In genomic region chr14:55582741-55583140, GRCh38 we compare ENCODE assay signal across 12 cellular contexts. TPM values are rescaled to one million over a fixed set of nuclear protein-coding genes. Genes with fewer than 3 reads are reported as not detected.
DNase-seq lines count a peak whose midpoint lies in the region; ATAC-seq and TF ChIP-seq lines count a peak whose summit lies in the region.
"Had no signal": no experiment of that assay in that cellular context is flagged by ENCODE, and none has a peak within 500 bp of the region (broad histone marks: within the 10 kb centered on the region; RNA-seq: fewer than 3 reads in every experiment).

No MANE protein-coding gene starts in this region.

- H3K9me3 ChIP-seq in PC-3 (ENCODE audit: low read length) (no peaks in the 10 kb centered on the region), gastrocnemius medialis (no peaks in the 10 kb centered on the region)
- H3K9me3 ChIP-seq: vagina had no signal

- peak overlapping the region; percentile 24 for H3K4me3 Mint-ChIP-seq in activated CD8-positive, alpha-beta T cell treated with anti-CD3 and anti-CD28 coated beads, Interleukin-2, amount 10 ng/mL, durations not matched to agents 7 days and 5 days
- H3K4me3 Mint-ChIP-seq in activated CD8-positive, alpha-beta T cell treated with anti-CD3 and anti-CD28 coated beads for 36 hours, result no peak overlapping the region

- peaks cover 66% of the 10 kb centered on the region for H4K20me1 ChIP-seq in PC-3 (ENCODE audit: low read length)

- H3K4me1 ChIP-seq in PC-3 (ENCODE audit: insufficient read depth, low read length) (peaks cover 64% of the 10 kb centered on the region), gastrocnemius medialis (peaks cover 73% of the 10 kb centered on the region in 2 donors)

- POLR2A ChIA-PET in activated CD8-positive, alpha-beta T cell treated with anti-CD3 and anti-CD28 coated beads, Interleukin-2, amount 10 ng/mL, durations not matched to agents 7 days and 5 days (lab: Charles Lee), result no interaction called here
- POLR2A ChIA-PET in activated CD8-positive, alpha-beta T cell treated with anti-CD3 and anti-CD28 coated beads for 36 hours (lab: Charles Lee), result no interaction called here
- POLR2A ChIA-PET in PC-3 (lab: Charles Lee; ENCODE audit: unreplicated experiment), result no interaction called here

- H3K27me3 ChIP-seq in PC-3 (ENCODE audit: low read length) (no peaks in the 10 kb centered on the region), gastrocnemius medialis (no peaks in the 10 kb centered on the region)
- H3K27me3 ChIP-seq: vagina had no signal

- peaks cover 46% of the 10 kb centered on the region for H3K4me1 Mint-ChIP-seq in activated CD8-positive, alpha-beta T cell treated with anti-CD3 and anti-CD28 coated beads, Interleukin-2, amount 10 ng/mL, durations not matched to agents 7 days and 5 days (ENCODE audit: low read depth)
- H3K4me1 Mint-ChIP-seq in activated CD8-positive, alpha-beta T cell treated with anti-CD3 and anti-CD28 coated beads for 36 hours (ENCODE audit: low read depth), result peaks cover 48% of the 10 kb centered on the region

- no peaks in the 10 kb centered on the region for H3F3A ChIP-seq in PC-3 (ENCODE audit: low read length, unreplicated experiment)

- H3K79me2 ChIP-seq in PC-3 (ENCODE audit: low read length), result peaks cover 91% of the 10 kb centered on the region

- no peak for DNase-seq in activated CD8-positive, alpha-beta T cell treated with anti-CD3 and anti-CD28 coated beads, Interleukin-2, amount 10 ng/mL, durations not matched to agents 7 days and 5 days
- no peak for DNase-seq in activated CD8-positive, alpha-beta T cell treated with anti-CD3 and anti-CD28 coated beads for 36 hours
- DNase-seq in PC-3 (no peak), gastrocnemius medialis (no peak), erythroblast (lab: John Stamatoyannopoulos, UW) (no peak), NCI-H1436 treated with DMSO at 0.1 percent for 48 hours (lab: John Stamatoyannopoulos, UW) (no peak), kidney glomerular epithelial cell (lab: John Stamatoyannopoulos, UW) (no peak)
- DNase-seq: dermis blood vessel endothelial cell, HCEC 1CT, SHP77 treated with DMSO at 0.1 percent for 48 hours had no signal

- no peaks in the 10 kb centered on the region for H3K9me2 ChIP-seq in PC-3 (replicated peaks; ENCODE audit: low read length)

- no peak overlapping the region for H3K27ac ChIP-seq in PC-3 (ENCODE audit: low read length)
- H3K27ac ChIP-seq in gastrocnemius medialis, result peak overlapping the region; percentile 98 to 99 (median 98)
- H3K27ac ChIP-seq: vagina had no signal

- no peaks in the 10 kb centered on the region for H3K9me3 Mint-ChIP-seq in activated CD8-positive, alpha-beta T cell treated with anti-CD3 and anti-CD28 coated beads, Interleukin-2, amount 10 ng/mL, durations not matched to agents 7 days and 5 days (ENCODE audit: insufficient read depth)
- H3K9me3 Mint-ChIP-seq in activated CD8-positive, alpha-beta T cell treated with anti-CD3 and anti-CD28 coated beads for 36 hours, result no peaks in the 10 kb centered on the region

- H2AFZ ChIP-seq in PC-3 (ENCODE audit: low read length), result no peak overlapping the region

- in situ Hi-C loops in gastrocnemius medialis (cut with MboI; ENCODE audit: low sequenced_read_pairs in 4 of 4), result no loop called here

- peaks cover 3% of the 10 kb centered on the region for H3K36me3 Mint-ChIP-seq in activated CD8-positive, alpha-beta T cell treated with anti-CD3 and anti-CD28 coated beads, Interleukin-2, amount 10 ng/mL, durations not matched to agents 7 days and 5 days (ENCODE audit: low read depth)
- no peaks in the 10 kb centered on the region for H3K36me3 Mint-ChIP-seq in activated CD8-positive, alpha-beta T cell treated with anti-CD3 and anti-CD28 coated beads for 36 hours (ENCODE audit: low read depth)

- no TSS peak for BruUV-seq in PC-3 (replicated peaks; lab: Mats Ljungman, UMichigan)

- H3K4me3 ChIP-seq in PC-3 (ENCODE audit: low read length) (peak overlapping the region; percentile 82), gastrocnemius medialis (peak overlapping the region in 3 of 4 donors; percentile 9 to 98 (median 88))
- H3K4me3 ChIP-seq: vagina had no signal

- no peaks in the 10 kb centered on the region for H3K27me3 Mint-ChIP-seq in activated CD8-positive, alpha-beta T cell treated with anti-CD3 and anti-CD28 coated beads, Interleukin-2, amount 10 ng/mL, durations not matched to agents 7 days and 5 days (ENCODE audit: low read depth)
- no peaks in the 10 kb centered on the region for H3K27me3 Mint-ChIP-seq in activated CD8-positive, alpha-beta T cell treated with anti-CD3 and anti-CD28 coated beads for 36 hours

- no peak for ATAC-seq in activated CD8-positive, alpha-beta T cell treated with anti-CD3 and anti-CD28 coated beads, Interleukin-2, amount 10 ng/mL, durations not matched to agents 7 days and 5 days
- no peak for ATAC-seq in activated CD8-positive, alpha-beta T cell treated with anti-CD3 and anti-CD28 coated beads for 36 hours
- peak; percentile 32 for ATAC-seq in GM21515 (IDR thresholded peaks at IDR 0.05; ENCODE audit: unreplicated experiment)
- no peak for ATAC-seq in PC-3
- ATAC-seq in gastrocnemius medialis, result no peak

- H3K4me2 ChIP-seq in PC-3 (ENCODE audit: low read length), result peak overlapping the region; percentile 82

- CTCF ChIA-PET in activated CD8-positive, alpha-beta T cell treated with anti-CD3 and anti-CD28 coated beads, Interleukin-2, amount 10 ng/mL, durations not matched to agents 7 days and 5 days (lab: Charles Lee), result no interaction called here
- CTCF ChIA-PET in activated CD8-positive, alpha-beta T cell treated with anti-CD3 and anti-CD28 coated beads for 36 hours (lab: Charles Lee), result no interaction called here
- CTCF ChIA-PET in PC-3 (lab: Charles Lee), result no interaction called here

- intact Hi-C loops in activated CD8-positive, alpha-beta T cell treated with anti-CD3 and anti-CD28 coated beads for 36 hours (cut with micrococcal nuclease), result loop anchor here (10.0 kb wide), 1 partner anchor 308 kb away; the partner anchor contains the start of gene FBXO34
- intact Hi-C loops in PC-3 (cut with micrococcal nuclease) (loop anchor here (5.0 kb wide), 1 partner anchor 45 kb away; no protein-coding TSS in a partner anchor), gastrocnemius medialis (cut with DNase I; ENCODE audit: low total_unique reads) (loop anchor here (5.0 kb wide), 1 partner anchor 170 kb away; the partner anchor contains the start of gene ATG14)

- H3K9ac ChIP-seq in PC-3 (ENCODE audit: low read length), result peak overlapping the region; percentile 82; the same call in 1 of the 2 replicates

- TF ChIP-seq POLR2A in gastrocnemius medialis (IDR thresholded peaks at IDR 0.05), result no peak
- TF ChIP-seq POLR2A in erythroblast (IDR thresholded peaks at IDR 0.05; ENCODE audit: low read length), result no peak

- H3K36me3 ChIP-seq in PC-3 (ENCODE audit: low read depth, low read length) (no peaks in the 10 kb centered on the region), gastrocnemius medialis (no peaks in the 10 kb centered on the region)
- H3K36me3 ChIP-seq: vagina had no signal

- no peak overlapping the region for H3K27ac Mint-ChIP-seq in activated CD8-positive, alpha-beta T cell treated with anti-CD3 and anti-CD28 coated beads, Interleukin-2, amount 10 ng/mL, durations not matched to agents 7 days and 5 days
- H3K27ac Mint-ChIP-seq in activated CD8-positive, alpha-beta T cell treated with anti-CD3 and anti-CD28 coated beads for 36 hours, result no peak overlapping the region

- no peak for TF ChIP-seq CTCF in activated CD8-positive, alpha-beta T cell treated with anti-CD3 and anti-CD28 coated beads for 36 hours (IDR thresholded peaks at IDR 0.05)
- TF ChIP-seq CTCF in PC-3 (conservative IDR thresholded peaks at IDR 0.05; ENCODE audit: low read depth, low read length), result no peak
- TF ChIP-seq CTCF in gastrocnemius medialis (IDR thresholded peaks at IDR 0.05 in 4 of 5, conservative IDR thresholded peaks at IDR 0.05 in 1 of 5), result no peak

RNA-seq across cellular contexts. Expression of gene KTN1, which starts 2.7 kb away (rescaled TPM):
- total RNA-seq in activated CD8-positive, alpha-beta T cell treated with anti-CD3 and anti-CD28 coated beads, Interleukin-2, amount 10 ng/mL, durations not matched to agents 7 days and 5 days, result 10 to 100 TPM; 91.0 to 93.7 TPM
- total RNA-seq in activated CD8-positive, alpha-beta T cell treated with anti-CD3 and anti-CD28 coated beads for 36 hours, result 100 to 1,000 TPM; 107 to 113 TPM
- total RNA-seq in PC-3 (2014; rRNA removed) (249 and 251 TPM in 2 replicates), gastrocnemius medialis (100 to 1,000 TPM; 256 to 373 (median 327) TPM)
